In the genomic region with DNA sequence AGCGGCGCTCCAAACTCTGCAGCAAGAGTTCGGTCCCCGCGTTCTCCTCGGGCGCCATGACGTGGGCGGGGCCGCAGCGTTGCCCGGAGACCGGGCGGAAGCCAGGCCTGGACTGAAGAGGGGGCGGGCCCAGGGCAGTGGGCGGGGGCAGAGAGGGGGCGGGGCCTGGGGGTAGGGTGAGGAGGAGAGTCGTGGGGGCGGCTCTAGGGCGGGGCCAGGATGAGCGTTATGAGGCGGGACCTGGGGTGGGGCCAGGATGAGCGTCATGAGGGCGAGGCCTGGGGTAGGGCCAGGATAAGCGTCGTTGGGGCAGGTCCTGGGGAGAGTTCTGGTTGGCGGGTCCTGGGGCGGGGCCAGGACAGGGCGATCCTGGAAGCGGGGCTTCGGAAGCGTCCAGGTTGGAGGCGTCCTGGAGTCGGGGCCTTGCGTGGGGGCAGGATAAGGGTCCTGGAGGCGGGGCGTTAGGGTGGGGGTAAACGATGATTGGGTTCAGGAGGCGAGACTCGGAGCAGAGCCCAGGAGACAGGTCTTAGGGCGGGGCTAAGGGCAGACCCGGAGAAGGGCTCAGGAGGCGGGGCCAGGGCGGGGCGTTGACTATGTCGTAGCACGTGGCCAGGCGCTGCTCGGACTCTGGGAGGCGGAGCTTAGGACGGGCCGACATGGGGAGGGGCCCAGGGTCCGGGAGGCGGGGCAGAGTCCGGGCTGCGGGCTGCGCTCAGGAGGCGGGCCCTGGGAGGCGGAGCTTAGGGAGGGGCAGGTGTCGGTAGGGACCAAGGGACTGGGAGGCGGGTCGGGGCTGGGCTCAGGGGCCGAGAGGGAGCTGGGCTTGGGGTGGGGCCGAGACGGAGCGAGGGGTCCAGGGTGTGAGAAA, we compare ENCODE assay signal across 8 cellular contexts.
A peak's percentile ranks its signal among the peaks of the same experiment; 100 is the strongest.
DNase-seq lines count a peak whose midpoint lies in the region; ATAC-seq and TF ChIP-seq lines count a peak whose summit lies in the region.
"Not testable (repeated sequence)": the region's sequence is repeated elsewhere in the genome, so short reads cannot be mapped to it uniquely, and the experiment has no call there.

No MANE protein-coding gene starts in this region.

- not testable (repeated sequence) for TF ChIP-seq CTCF in epithelial cell of esophagus (IDR thresholded peaks at IDR 0.05; ENCODE audit: insufficient read depth, low read depth, low read length, missing control alignments)

- DNase-seq in COR-L47 (lab: John Stamatoyannopoulos, UW) (peak; percentile 91), KBM-7 (peak; percentile 95), OCI-M2 (lab: John Stamatoyannopoulos, UW; ENCODE audit: unreplicated experiment) (peak; percentile 54), activated T-cell treated with anti-CD3 and anti-CD28 coated beads for 48 hours (ENCODE audit: low read depth) (peak; percentile 99), epithelial cell of esophagus (ENCODE audit: low read depth) (peak; percentile 94), middle frontal gyrus (ENCODE audit: extremely low spot score, low spot score) (peak; percentile 84)
- DNase-seq in stimulated activated CD8-positive, alpha-beta memory T cell treated with anti-CD3 and anti-CD28 coated beads, Interleukin-15, amount 100 ng/mL, for 4 hours (ENCODE audit: low read depth in 2 of 2) = peak; percentile 90 to 97

- in situ Hi-C loops in KBM-7 (cut with MboI; ENCODE audit: low pct_unique_long_range_greater_than_20kb, low sequenced_read_pairs) = not testable (repeated sequence)

- ATAC-seq in GM21528 (IDR thresholded peaks at IDR 0.05; ENCODE audit: low FRiP score, unreplicated experiment) = peak; percentile 92

- peak overlapping the region; percentile 66 for H3K4me3 ChIP-seq in epithelial cell of esophagus (ENCODE audit: low read length)

Comparison
In these comparisons a context has a peak if more than half of its experiments do, and no peak if none do; other contexts are left out.
1. Peak in every context shown above with its lines: DNase-seq, ATAC-seq and H3K4me3 ChIP-seq.